ENCODE assay signal across 9 cellular contexts in the genomic region with DNA sequence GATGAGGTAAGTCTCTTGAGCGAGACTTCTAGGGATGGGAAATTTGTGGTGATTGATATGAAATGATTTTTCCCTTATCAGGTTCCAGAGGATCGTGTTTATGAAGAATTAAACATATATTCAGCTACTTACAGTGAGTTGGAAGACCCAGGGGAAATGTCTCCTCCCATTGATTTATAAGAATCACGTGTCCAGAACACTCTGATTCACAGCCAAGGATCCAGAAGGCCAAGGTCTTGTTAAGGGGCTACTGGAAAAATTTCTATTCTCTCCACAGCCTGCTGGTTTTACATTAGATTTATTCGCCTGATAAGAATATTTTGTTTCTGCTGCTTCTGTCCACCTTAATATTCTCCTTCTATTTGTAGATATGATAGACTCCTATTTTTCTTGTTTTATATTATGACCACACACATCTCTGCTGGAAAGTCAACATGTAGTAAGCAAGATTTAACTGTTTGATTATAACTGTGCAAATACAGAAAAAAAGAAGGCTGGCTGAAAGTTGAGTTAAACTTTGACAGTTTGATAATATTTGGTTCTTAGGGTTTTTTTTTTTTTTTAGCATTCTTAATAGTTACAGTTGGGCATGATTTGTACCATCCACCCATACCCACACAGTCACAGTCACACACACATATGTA. TPM values are rescaled to one million over a fixed set of nuclear protein-coding genes. Genes with fewer than 3 reads are reported as not detected.
"Had no signal": no experiment of that assay in that cellular context is flagged by ENCODE, and none has a peak within 500 bp of the region (broad histone marks: within the 10 kb centered on the region; RNA-seq: fewer than 3 reads in every experiment).

No MANE protein-coding gene starts in this region.

- FAIRE-seq: G401.6, GM12878, GM12891, GM12892, GM18507, GM19239 had no signal

- DNase-seq: GDM1, GF-D8 had no signal

- H3K4me3 ChIP-seq: GM12878 had no signal

- ATAC-seq: GM12878 had no signal

RNA-seq across cellular contexts. Expression of a gene that starts 7.1 kb away (rescaled TPM):
- total RNA-seq: G401, GM12878 had no signal
- polyA plus RNA-seq: GM12878 had no signal

RNA-seq across cellular contexts. Expression of a gene that starts 39.1 kb away (rescaled TPM):
- total RNA-seq: G401 had no signal
- polyA plus RNA-seq: GM12878 had no signal

RNA-seq across cellular contexts. Expression of a gene that starts 55.4 kb away (rescaled TPM):
- total RNA-seq: G401, GM12878 had no signal
- polyA plus RNA-seq: GM12878 had no signal
